8 cellular contexts compared by ENCODE assay signal in genomic region chr14:106459971-106460730, GRCh38.
A peak's percentile ranks its signal among the peaks of the same experiment; 100 is the strongest.
DNase-seq lines count a peak whose midpoint lies in the region; ATAC-seq and TF ChIP-seq lines count a peak whose summit lies in the region.

No MANE protein-coding gene starts in this region.

- H3K4me3 Mint-ChIP-seq in chondrocyte (ENCODE audit: unreplicated experiment), result no peak overlapping the region
- peak overlapping the region; percentile 32 for H3K4me3 Mint-ChIP-seq in stimulated activated memory B cell treated with anti-CD40 and anti-IgM and Interleukin-4, amounts not matched to agents 10 μg/mL and 1 μg/mL and 100 μg/mL, for 72 hours

- H3K27ac Mint-ChIP-seq in chondrocyte (ENCODE audit: unreplicated experiment), result no peak overlapping the region
- H3K27ac Mint-ChIP-seq in stimulated activated memory B cell treated with anti-CD40 and anti-IgM and Interleukin-4, amounts not matched to agents 10 μg/mL and 1 μg/mL and 100 μg/mL, for 72 hours, result no peak overlapping the region

- peak; percentile 19 for TF ChIP-seq CTCF in chondrocyte (IDR thresholded peaks at IDR 0.05)

- H3K36me3 Mint-ChIP-seq in chondrocyte (ENCODE audit: low read depth), result peaks cover 4% of the 10 kb centered on the region
- no peaks in the 10 kb centered on the region for H3K36me3 Mint-ChIP-seq in stimulated activated memory B cell treated with anti-CD40 and anti-IgM and Interleukin-4, amounts not matched to agents 10 μg/mL and 1 μg/mL and 100 μg/mL, for 72 hours

- ATAC-seq in stimulated activated memory B cell treated with anti-CD40 and anti-IgM and Interleukin-4, amounts not matched to agents 10 μg/mL and 1 μg/mL and 100 μg/mL, for 72 hours, result no peak
- ATAC-seq in GM19395 (IDR thresholded peaks at IDR 0.05; ENCODE audit: unreplicated experiment) (no peak), GM21423 (IDR thresholded peaks at IDR 0.05; ENCODE audit: unreplicated experiment) (no peak), HG03135 (IDR thresholded peaks at IDR 0.05; ENCODE audit: unreplicated experiment) (no peak)

- H3K4me1 Mint-ChIP-seq in chondrocyte (ENCODE audit: low read depth), result no peaks in the 10 kb centered on the region
- H3K4me1 Mint-ChIP-seq in stimulated activated memory B cell treated with anti-CD40 and anti-IgM and Interleukin-4, amounts not matched to agents 10 μg/mL and 1 μg/mL and 100 μg/mL, for 72 hours, result peaks cover 10% of the 10 kb centered on the region

- DNase-seq in SIG-M5 treated with dmso at 0.1 percent for 504 hours (lab: John Stamatoyannopoulos, UW; ENCODE audit: unreplicated experiment), result peak; percentile 1
- DNase-seq in SIG-M5 (lab: John Stamatoyannopoulos, UW), result no peak
- peak; percentile 29 for DNase-seq in T-helper 22 cell (ENCODE audit: low read depth)
- no peak for DNase-seq in chondrocyte (ENCODE audit: low spot score)

- H3K9me3 Mint-ChIP-seq in chondrocyte (ENCODE audit: low read depth), result peaks cover 45% of the 10 kb centered on the region
- H3K9me3 Mint-ChIP-seq in stimulated activated memory B cell treated with anti-CD40 and anti-IgM and Interleukin-4, amounts not matched to agents 10 μg/mL and 1 μg/mL and 100 μg/mL, for 72 hours, result no peaks in the 10 kb centered on the region

- H3K27me3 Mint-ChIP-seq in chondrocyte (ENCODE audit: low read depth), result no peaks in the 10 kb centered on the region
- peaks cover 19% of the 10 kb centered on the region for H3K27me3 Mint-ChIP-seq in stimulated activated memory B cell treated with anti-CD40 and anti-IgM and Interleukin-4, amounts not matched to agents 10 μg/mL and 1 μg/mL and 100 μg/mL, for 72 hours

Comparison
In these comparisons a context has a peak if more than half of its experiments do, and no peak if none do; other contexts are left out.
1. DNase-seq: peak in SIG-M5 treated with dmso at 0.1 percent for 504 hours (single experiment) and T-helper 22 cell (single experiment); none in SIG-M5 (single experiment) and chondrocyte (single experiment).